ENCODE assay signal across 22 cellular contexts in the genomic region with DNA sequence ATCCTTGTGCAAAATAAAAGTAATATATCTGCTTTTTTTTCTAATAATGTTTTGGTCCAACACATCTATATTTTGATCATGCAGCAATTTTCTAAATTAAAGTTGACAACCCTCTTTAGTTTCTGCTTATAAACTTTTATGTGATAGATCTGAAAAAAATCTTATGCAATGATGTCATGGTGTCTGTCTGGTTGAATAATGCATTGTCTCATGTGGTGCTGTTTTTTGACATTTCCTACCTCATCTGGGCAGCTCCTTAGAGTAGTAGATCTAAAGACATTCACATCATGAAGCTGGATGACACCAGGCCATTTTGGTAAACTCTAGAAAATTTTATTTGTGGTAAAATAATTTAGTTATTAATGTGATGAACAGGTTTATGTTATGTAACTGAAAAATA.
DNase-seq lines count a peak whose midpoint lies in the region; ATAC-seq, FAIRE-seq and TF ChIP-seq lines count a peak whose summit lies in the region.
"Had no signal": no experiment of that assay in that cellular context is flagged by ENCODE, and none has a peak within 500 bp of the region (broad histone marks: within the 10 kb centered on the region; RNA-seq: fewer than 3 reads in every experiment).

No MANE protein-coding gene starts in this region.

- H3K79me2 ChIP-seq in SK-N-SH (ENCODE audit: insufficient read depth) (no peaks in the 10 kb centered on the region), keratinocyte (ENCODE audit: control insufficient read depth, insufficient read depth, low read length) (no peaks in the 10 kb centered on the region)

- no peak overlapping the region for H3K4me2 ChIP-seq in SK-N-SH
- H3K4me2 ChIP-seq in keratinocyte (ENCODE audit: control insufficient read depth, extremely low read depth, insufficient read depth, low read depth, low read length), result no peak overlapping the region

- no peaks in the 10 kb centered on the region for H3K9me3 ChIP-seq in SK-N-SH
- H3K9me3 ChIP-seq in keratinocyte (ENCODE audit: control insufficient read depth, low read depth, low read length), result no peaks in the 10 kb centered on the region
- H3K9me3 ChIP-seq: BE2C had no signal

- TF ChIP-seq RAD21 in SK-N-SH (IDR thresholded peaks at IDR 0.05; ENCODE audit: low read length), result no peak

- no peaks in the 10 kb centered on the region for H3K27me3 ChIP-seq in SK-N-SH (ENCODE audit: insufficient read depth)
- H3K27me3 ChIP-seq in bronchial epithelial cell (ENCODE audit: control insufficient read depth, insufficient read depth, low read length), result no peaks in the 10 kb centered on the region
- H3K27me3 ChIP-seq in keratinocyte (ENCODE audit: control insufficient read depth, extremely low read depth, insufficient read depth, low read length), result no peaks in the 10 kb centered on the region
- H3K27me3 ChIP-seq: BE2C had no signal

- no peak for FAIRE-seq in bronchial epithelial cell (lab: Jason Lieb, UNC)
- peak; percentile 20 for FAIRE-seq in keratinocyte (lab: Jason Lieb, UNC)
- FAIRE-seq: GM12892, GM18507 had no signal

- no peaks in the 10 kb centered on the region for H3K36me3 ChIP-seq in SK-N-SH (replicated peaks in 1 of 2; ENCODE audit: control insufficient read depth in 1 of 2, insufficient read depth in 2 of 2, low read length in 1 of 2)
- no peaks in the 10 kb centered on the region for H3K36me3 ChIP-seq in bronchial epithelial cell (ENCODE audit: control insufficient read depth, insufficient read depth, low read length)
- no peaks in the 10 kb centered on the region for H3K36me3 ChIP-seq in keratinocyte (ENCODE audit: control insufficient read depth in 2 of 2, extremely low read depth in 1 of 2, insufficient read depth in 2 of 2, low read length in 2 of 2)
- H3K36me3 ChIP-seq: BE2C had no signal

- no peaks in the 10 kb centered on the region for H3K9me1 ChIP-seq in keratinocyte (ENCODE audit: control insufficient read depth, extremely low read depth, insufficient read depth, low read length)

- peaks cover 14% of the 10 kb centered on the region for H3F3A ChIP-seq in SK-N-SH (replicated peaks; ENCODE audit: insufficient read depth)

- no peak overlapping the region for H2AFZ ChIP-seq in SK-N-SH (ENCODE audit: low read depth)
- H2AFZ ChIP-seq in keratinocyte (ENCODE audit: control insufficient read depth, low read length), result no peak overlapping the region

- dilution Hi-C loops in keratinocyte (cut with MboI; ENCODE audit: extremely low pct_ligation_motif_present, low sequenced_read_pairs), result no loop called here

- peak overlapping the region in 1 of 2 experiments; percentile 14; a peak in 1 of 4 replicates for H3K27ac ChIP-seq in SK-N-SH (ENCODE audit: low read depth in 2 of 2, low read length in 1 of 2)
- no peak overlapping the region for H3K27ac ChIP-seq in keratinocyte (ENCODE audit: control insufficient read depth, insufficient read depth, low read length)

- no peaks in the 10 kb centered on the region for H3K9me2 ChIP-seq in SK-N-SH

- no peak overlapping the region for H3K9ac ChIP-seq in SK-N-SH
- no peak overlapping the region for H3K9ac ChIP-seq in keratinocyte (ENCODE audit: control insufficient read depth, extremely low read depth, insufficient read depth, low read length)

- no peak for TF ChIP-seq CTCF in SK-N-SH (IDR thresholded peaks at IDR 0.05)
- TF ChIP-seq CTCF in bronchial epithelial cell (IDR thresholded peaks at IDR 0.05; ENCODE audit: insufficient read depth, low read length, severe bottlenecking), result no peak
- no peak for TF ChIP-seq CTCF in keratinocyte (optimal IDR thresholded peaks at IDR 0.05 in 1 of 3, IDR thresholded peaks at IDR 0.05 in 1 of 3, conservative IDR thresholded peaks at IDR 0.05 in 1 of 3; ENCODE audit: extremely low read depth in 1 of 3, insufficient read depth in 2 of 3, low read length in 3 of 3)

- DNase-seq in EH (ENCODE audit: low read depth) (peak; percentile 45), SK-N-SH (no peak), bronchial epithelial cell (ENCODE audit: low read depth) (peak; percentile 29), keratinocyte (ENCODE audit: low read depth, low spot score) (no peak)
- DNase-seq in effector CD8-positive, alpha-beta T cell (lab: John Stamatoyannopoulos, UW), result no peak
- DNase-seq: ACHN; BE2C; C1 segment of cervical spinal cord; CD4-positive, CD25-positive, alpha-beta regulatory T cell; CD8-positive, alpha-beta memory T cell; COR-L47; DMS 273 treated with DMSO at 0.1 percent for 48 hours; DMS53; DND-41; GDM1; GOT3; H7 had no signal

- no peak for ATAC-seq in GM19035 (IDR thresholded peaks at IDR 0.05; ENCODE audit: unreplicated experiment)
- no peak for ATAC-seq in HG03039 (IDR thresholded peaks at IDR 0.05; ENCODE audit: unreplicated experiment)
- ATAC-seq: HCT116 had no signal

- H4K20me1 ChIP-seq in SK-N-SH (ENCODE audit: insufficient read depth) (no peaks in the 10 kb centered on the region), keratinocyte (ENCODE audit: control insufficient read depth, extremely low read depth, insufficient read depth, low read length) (no peaks in the 10 kb centered on the region)

- POLR2A ChIA-PET in SK-N-SH (lab: Yijun Ruan, JAX), result no interaction called here

- CTCF ChIA-PET in SK-N-SH (lab: Yijun Ruan, JAX), result interaction anchor here (0.7 kb wide), 1 partner anchor 24 kb away, joined by 3 read pairs; no protein-coding TSS in a partner anchor

- TF ChIP-seq EP300 in SK-N-SH (IDR thresholded peaks at IDR 0.05; ENCODE audit: borderline replicate concordance in 1 of 2, low read depth in 1 of 2, low read length in 1 of 2), result no peak

- H3K4me1 ChIP-seq in SK-N-SH (ENCODE audit: control insufficient read depth in 1 of 2, insufficient read depth in 2 of 2, low read depth in 1 of 2, low read length in 1 of 2), result peaks cover 0 to 16% of the 10 kb centered on the region in 2 experiments; a peak in 1 of 4 replicates
- H3K4me1 ChIP-seq in keratinocyte (ENCODE audit: control insufficient read depth, extremely low read depth, insufficient read depth, low read length), result peaks cover 10% of the 10 kb centered on the region
- H3K4me1 ChIP-seq: BE2C had no signal

- H3K4me3 ChIP-seq in SK-N-SH (ENCODE audit: low read depth in 2 of 2, low read length in 1 of 2) (no peak overlapping the region), bronchial epithelial cell (ENCODE audit: low read depth, low read length) (no peak overlapping the region), keratinocyte (ENCODE audit: control insufficient read depth in 2 of 3, extremely low read depth in 1 of 3, insufficient read depth in 2 of 3, low read depth in 1 of 3, low read length in 3 of 3) (no peak overlapping the region)

TF ChIP-seq in SK-N-SH, 30 proteins besides CTCF, POLR2A, EP300 and RAD21:
- TF ChIP-seq FOXM1 (IDR thresholded peaks at IDR 0.05; ENCODE audit: low read depth) (0 out of 2 replicates have a peak, but pooled peaks have one; percentile 13), YY1 (IDR thresholded peaks at IDR 0.05; ENCODE audit: low read depth) (no peak), TCF12 (IDR thresholded peaks at IDR 0.05) (peak; percentile 14; the same call in 1 of the 2 replicates), ELF1 (IDR thresholded peaks at IDR 0.05) (no peak)
- TF ChIP-seq, protein P1, sequence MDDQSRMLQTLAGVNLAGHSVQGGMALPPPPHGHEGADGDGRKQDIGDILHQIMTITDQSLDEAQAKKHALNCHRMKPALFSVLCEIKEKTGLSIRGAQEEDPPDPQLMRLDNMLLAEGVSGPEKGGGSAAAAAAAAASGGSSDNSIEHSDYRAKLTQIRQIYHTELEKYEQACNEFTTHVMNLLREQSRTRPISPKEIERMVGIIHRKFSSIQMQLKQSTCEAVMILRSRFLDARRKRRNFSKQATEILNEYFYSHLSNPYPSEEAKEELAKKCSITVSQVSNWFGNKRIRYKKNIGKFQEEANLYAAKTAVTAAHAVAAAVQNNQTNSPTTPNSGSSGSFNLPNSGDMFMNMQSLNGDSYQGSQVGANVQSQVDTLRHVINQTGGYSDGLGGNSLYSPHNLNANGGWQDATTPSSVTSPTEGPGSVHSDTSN (IDR thresholded peaks at IDR 0.05), result peak; percentile 73
- TF ChIP-seq, protein P2, sequence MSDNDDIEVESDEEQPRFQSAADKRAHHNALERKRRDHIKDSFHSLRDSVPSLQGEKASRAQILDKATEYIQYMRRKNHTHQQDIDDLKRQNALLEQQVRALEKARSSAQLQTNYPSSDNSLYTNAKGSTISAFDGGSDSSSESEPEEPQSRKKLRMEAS (IDR thresholded peaks at IDR 0.05; ENCODE audit: low read depth), result no peak

Comparison
In these comparisons a context has a peak if more than half of its experiments do, and no peak if none do; other contexts are left out.
1. DNase-seq: peak in EH (single experiment) and bronchial epithelial cell (single experiment); none in SK-N-SH (single experiment), keratinocyte (single experiment) and effector CD8-positive, alpha-beta T cell (single experiment).